ENCODE assay signal across 1 cellular context in the genomic region with DNA sequence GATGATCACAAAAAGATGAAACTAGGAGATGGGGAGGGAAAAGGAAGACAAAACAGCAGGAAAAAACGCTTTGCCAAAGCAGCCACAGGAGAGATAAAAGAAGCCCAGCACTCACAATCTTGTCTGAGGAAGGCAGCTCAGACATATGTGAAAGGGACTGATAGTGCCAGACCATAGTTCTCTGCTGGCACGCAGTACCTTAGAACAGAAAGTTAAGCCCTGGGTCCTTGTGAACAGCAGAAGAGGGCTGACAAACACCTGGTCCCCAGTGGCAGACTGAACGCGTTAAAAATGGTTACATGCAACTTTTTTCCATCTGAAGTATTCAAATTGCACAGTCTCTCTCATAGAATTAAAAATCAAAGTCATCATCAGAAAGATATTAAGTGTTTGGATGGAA.
TF ChIP-seq lines count a peak whose summit lies in the region.

No MANE protein-coding gene starts in this region.

TF ChIP-seq in H1, 55 proteins besides CTCF, POLR2A, EP300 and RAD21:
- TF ChIP-seq SP4 (IDR thresholded peaks at IDR 0.05; ENCODE audit: low read length) (no peak), KDM5A (IDR thresholded peaks at IDR 0.05; ENCODE audit: low read length) (no peak), CBX8 (IDR thresholded peaks at IDR 0.05; ENCODE audit: borderline replicate concordance, low read depth, low read length) (no peak), JUN (IDR thresholded peaks at IDR 0.05; ENCODE audit: low read depth, low read length) (no peak), SRF (IDR thresholded peaks at IDR 0.05; ENCODE audit: low read depth, low read length) (no peak), GABPA (IDR thresholded peaks at IDR 0.05; ENCODE audit: borderline replicate concordance, insufficient read depth, low read length) (no peak), YY1 (IDR thresholded peaks at IDR 0.05; ENCODE audit: low read depth, low read length) (no peak), ASH2L (IDR thresholded peaks at IDR 0.05; ENCODE audit: low read length) (no peak), RNF2 (IDR thresholded peaks at IDR 0.05; ENCODE audit: borderline replicate concordance, low read depth, low read length, missing control alignments, poor library complexity, severe bottlenecking) (no peak), EZH2 (IDR thresholded peaks at IDR 0.05; ENCODE audit: low read depth, low read length, severe bottlenecking) (no peak), SUZ12 (IDR thresholded peaks at IDR 0.05; ENCODE audit: low read length) (no peak), CHD2 (IDR thresholded peaks at IDR 0.05; ENCODE audit: low read length) (no peak), GTF2F1 (IDR thresholded peaks at IDR 0.05; ENCODE audit: borderline replicate concordance, low read depth, low read length) (no peak), CREB1 (IDR thresholded peaks at IDR 0.05) (no peak), POU5F1 (IDR thresholded peaks at IDR 0.05; ENCODE audit: low read depth, low read length) (no peak), HDAC6 (IDR thresholded peaks at IDR 0.05; ENCODE audit: low read depth, low read length) (no peak), TBP (IDR thresholded peaks at IDR 0.05; ENCODE audit: low read depth, low read length) (no peak), CEBPB (IDR thresholded peaks at IDR 0.05; ENCODE audit: low read depth, low read length) (no peak), SAP30 (IDR thresholded peaks at IDR 0.05; ENCODE audit: insufficient read depth, insufficient replicate concordance, low read length) (no peak), FOSL1 (IDR thresholded peaks at IDR 0.05; ENCODE audit: insufficient read depth, low read depth, low read length) (no peak)
